Comparison of ENCODE assay signal across 21 cellular contexts in the genomic region with DNA sequence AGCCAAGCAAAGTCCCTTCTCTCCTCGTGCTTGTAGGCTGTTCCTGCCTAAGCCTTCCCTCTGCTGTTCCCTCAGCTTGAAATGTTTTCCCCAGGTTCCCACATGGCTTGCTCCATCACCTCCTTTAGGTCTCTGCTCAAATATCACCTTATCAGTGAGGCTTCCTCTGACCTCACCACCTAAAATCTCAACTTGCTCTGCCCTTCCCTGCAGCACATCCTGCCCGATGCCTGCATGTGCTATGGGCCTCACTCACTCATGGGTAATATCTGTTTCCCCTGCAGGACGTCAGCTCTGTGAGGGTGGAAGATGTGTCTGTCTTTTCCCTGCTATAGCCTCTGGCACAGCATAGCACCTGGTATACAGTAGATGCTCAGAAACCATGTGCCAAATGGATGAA. TPM values are rescaled to one million over a fixed set of nuclear protein-coding genes. Genes with fewer than 3 reads are reported as not detected.
DNase-seq lines count a peak whose midpoint lies in the region; ATAC-seq and TF ChIP-seq lines count a peak whose summit lies in the region.
"Had no signal": no experiment of that assay in that cellular context is flagged by ENCODE, and none has a peak within 500 bp of the region (broad histone marks: within the 10 kb centered on the region; RNA-seq: fewer than 3 reads in every experiment).

No MANE protein-coding gene starts in this region.

- H3K4me3 Mint-ChIP-seq in Calu3 (ENCODE audit: low read depth, unreplicated experiment) = no peak overlapping the region
- H3K4me3 Mint-ChIP-seq in activated CD4-positive, alpha-beta memory T cell treated with anti-CD3 and anti-CD28 coated beads for 36 hours = no peak overlapping the region
- H3K4me3 Mint-ChIP-seq: activated naive CD4-positive, alpha-beta T cell treated with anti-CD3 and anti-CD28 coated beads for 36 hours; stimulated activated naive B cell treated with anti-CD40 and anti-IgM and Interleukin-4, amounts not matched to agents 10 μg/mL and 1 μg/mL and 100 μg/mL, for 72 hours; T-helper 1 cell treated with Interleukin-12 subunit alpha and Interleukin-12 subunit beta and Interleukin-4 antibody, amounts not matched to agents 30 μg/mL and 1 μg/mL, for 36 hours had no signal

- TF ChIP-seq POLR2A in Peyer's patch (IDR thresholded peaks at IDR 0.05) = no peak

- H3K36me3 ChIP-seq in Peyer's patch = no peaks in the 10 kb centered on the region
- H3K36me3 ChIP-seq: ascending aorta, left ventricle myocardium inferior, upper lobe of right lung had no signal

- POLR2A ChIA-PET in activated CD4-positive, alpha-beta memory T cell treated with anti-CD3 and anti-CD28 coated beads for 36 hours (lab: Charles Lee) = no interaction called here

- no TSS peak for BruUV-seq in Calu3 (replicated peaks; lab: Mats Ljungman, UMichigan)

- TF ChIP-seq CTCF in Calu3 (IDR thresholded peaks at IDR 0.05; ENCODE audit: unreplicated experiment) (no peak), Peyer's patch (IDR thresholded peaks at IDR 0.05) (no peak)

- H3K9me3 Mint-ChIP-seq in Calu3 (ENCODE audit: low read depth, unreplicated experiment) = peaks cover 3% of the 10 kb centered on the region
- H3K9me3 Mint-ChIP-seq in activated CD4-positive, alpha-beta memory T cell treated with anti-CD3 and anti-CD28 coated beads for 36 hours = peaks cover 34% of the 10 kb centered on the region

- H3K4me3 ChIP-seq in Peyer's patch = no peak overlapping the region
- H3K4me3 ChIP-seq: ascending aorta, left ventricle myocardium inferior, SK-N-MC, upper lobe of right lung had no signal

- peaks cover 0 to 7% (median 0%) of the 10 kb centered on the region in 4 donors for H3K9me3 ChIP-seq in Peyer's patch
- H3K9me3 ChIP-seq: upper lobe of right lung had no signal

- no peaks in the 10 kb centered on the region for H3K27me3 ChIP-seq in Peyer's patch
- H3K27me3 ChIP-seq: ascending aorta, upper lobe of right lung had no signal

- H3K36me3 Mint-ChIP-seq in Calu3 (ENCODE audit: insufficient read depth, unreplicated experiment) = no peaks in the 10 kb centered on the region
- peaks cover 8% of the 10 kb centered on the region for H3K36me3 Mint-ChIP-seq in activated CD4-positive, alpha-beta memory T cell treated with anti-CD3 and anti-CD28 coated beads for 36 hours

- no peak for ATAC-seq in HG02981 (IDR thresholded peaks at IDR 0.05; ENCODE audit: unreplicated experiment)
- ATAC-seq: stimulated activated naive B cell treated with anti-CD40 and anti-IgM and Interleukin-4, amounts not matched to agents 10 μg/mL and 1 μg/mL and 100 μg/mL, for 72 hours had no signal

- H3K4me1 ChIP-seq in Peyer's patch = no peaks in the 10 kb centered on the region
- H3K4me1 ChIP-seq: ascending aorta, left ventricle myocardium inferior, upper lobe of right lung had no signal

- intact Hi-C loops in Calu3 (cut with micrococcal nuclease; ENCODE audit: unreplicated experiment) = no loop called here
- intact Hi-C loops in activated CD4-positive, alpha-beta memory T cell treated with anti-CD3 and anti-CD28 coated beads for 36 hours (cut with micrococcal nuclease) = no loop called here

- peak overlapping the region; percentile 34 for H3K27ac Mint-ChIP-seq in Calu3 (ENCODE audit: unreplicated experiment)
- no peak overlapping the region for H3K27ac Mint-ChIP-seq in activated CD4-positive, alpha-beta memory T cell treated with anti-CD3 and anti-CD28 coated beads for 36 hours
- H3K27ac Mint-ChIP-seq: activated naive CD4-positive, alpha-beta T cell treated with anti-CD3 and anti-CD28 coated beads for 36 hours; T-helper 1 cell treated with Interleukin-12 subunit alpha and Interleukin-12 subunit beta and Interleukin-4 antibody, amounts not matched to agents 30 μg/mL and 1 μg/mL, for 36 hours had no signal

- peaks cover 16% of the 10 kb centered on the region for H3K4me1 Mint-ChIP-seq in Calu3 (ENCODE audit: low read depth, unreplicated experiment)
- H3K4me1 Mint-ChIP-seq in activated CD4-positive, alpha-beta memory T cell treated with anti-CD3 and anti-CD28 coated beads for 36 hours (ENCODE audit: low read depth) = peaks cover 15% of the 10 kb centered on the region

- H3K27ac ChIP-seq in Peyer's patch = no peak overlapping the region
- H3K27ac ChIP-seq: ascending aorta, left ventricle myocardium inferior, SK-N-MC, upper lobe of right lung had no signal

- no peaks in the 10 kb centered on the region for H3K27me3 Mint-ChIP-seq in Calu3 (ENCODE audit: unreplicated experiment)
- H3K27me3 Mint-ChIP-seq in activated CD4-positive, alpha-beta memory T cell treated with anti-CD3 and anti-CD28 coated beads for 36 hours = no peaks in the 10 kb centered on the region

- CTCF ChIA-PET in Calu3 (lab: Charles Lee) = interaction anchor here (1.3 kb wide), 1 partner anchor 81 kb away, joined by 3 read pairs; no protein-coding TSS in a partner anchor
- CTCF ChIA-PET in activated CD4-positive, alpha-beta memory T cell treated with anti-CD3 and anti-CD28 coated beads for 36 hours (lab: Charles Lee) = interaction anchor here (1.2 kb wide), 1 partner anchor 116 kb away, joined by 3 read pairs; no protein-coding TSS in a partner anchor

- DNase-seq in Calu3 = no peak
- DNase-seq in ELR (ENCODE audit: low read depth) = peak; percentile 39
- DNase-seq in activated CD4-positive, alpha-beta memory T cell treated with anti-CD3 and anti-CD28 coated beads for 36 hours = peak; percentile 18
- peak; percentile 71 for DNase-seq in islet precursor cell
- DNase-seq in HuH-7 (ENCODE audit: low spot score) = no peak
- DNase-seq in Peyer's patch = no peak
- DNase-seq: activated naive CD4-positive, alpha-beta T cell treated with anti-CD3 and anti-CD28 coated beads for 36 hours; cortex of kidney; left ventricle myocardium inferior; NCI-H1092; NCI-H1694 treated with DMSO at 0.1 percent for 48 hours; NCI-H2171; NCI-H524 treated with DMSO at 0.1 percent for 48 hours; RPMI8226; stimulated activated CD4-positive, alpha-beta T cell treated with anti-CD3 and anti-CD28 coated beads, Interleukin-15, amount 100 ng/mL, for 24 hours; stimulated activated naive B cell treated with anti-CD40 and anti-IgM and Interleukin-4, amounts not matched to agents 10 μg/mL and 1 μg/mL and 100 μg/mL, for 72 hours; upper lobe of right lung had no signal

RNA-seq across cellular contexts. Expression of gene FKBP1A, which starts 29.9 kb away (rescaled TPM):
- 166 and 173 TPM in 2 replicates for total RNA-seq in Calu3 (2022)
- 100 to 1,000 TPM; 247 to 252 TPM for total RNA-seq in activated CD4-positive, alpha-beta memory T cell treated with anti-CD3 and anti-CD28 coated beads for 36 hours
- 100 to 1,000 TPM in 2 of 4 donors, 10 to 100 TPM in 2; 76.9 to 165 (median 98.5) TPM for total RNA-seq in Peyer's patch

RNA-seq across cellular contexts. Expression of gene NSFL1C, which starts 43.9 kb away (rescaled TPM):
- total RNA-seq in Calu3 (2022) (81.0 and 86.3 TPM in 2 replicates), Peyer's patch (10 to 100 TPM; 49.9 to 82.5 (median 59.8) TPM)
- total RNA-seq in activated CD4-positive, alpha-beta memory T cell treated with anti-CD3 and anti-CD28 coated beads for 36 hours = 10 to 100 TPM; 81.8 to 83.1 TPM

Comparison
In these comparisons a context has a peak if more than half of its experiments do, and no peak if none do; other contexts are left out.
1. DNase-seq: peak in ELR (single experiment), activated CD4-positive, alpha-beta memory T cell treated with anti-CD3 and anti-CD28 coated beads for 36 hours (single experiment) and islet precursor cell (single experiment); none in Calu3 (single experiment), HuH-7 (single experiment) and Peyer's patch (0 of 3).